13 cellular contexts compared by ENCODE assay signal in the genomic region with DNA sequence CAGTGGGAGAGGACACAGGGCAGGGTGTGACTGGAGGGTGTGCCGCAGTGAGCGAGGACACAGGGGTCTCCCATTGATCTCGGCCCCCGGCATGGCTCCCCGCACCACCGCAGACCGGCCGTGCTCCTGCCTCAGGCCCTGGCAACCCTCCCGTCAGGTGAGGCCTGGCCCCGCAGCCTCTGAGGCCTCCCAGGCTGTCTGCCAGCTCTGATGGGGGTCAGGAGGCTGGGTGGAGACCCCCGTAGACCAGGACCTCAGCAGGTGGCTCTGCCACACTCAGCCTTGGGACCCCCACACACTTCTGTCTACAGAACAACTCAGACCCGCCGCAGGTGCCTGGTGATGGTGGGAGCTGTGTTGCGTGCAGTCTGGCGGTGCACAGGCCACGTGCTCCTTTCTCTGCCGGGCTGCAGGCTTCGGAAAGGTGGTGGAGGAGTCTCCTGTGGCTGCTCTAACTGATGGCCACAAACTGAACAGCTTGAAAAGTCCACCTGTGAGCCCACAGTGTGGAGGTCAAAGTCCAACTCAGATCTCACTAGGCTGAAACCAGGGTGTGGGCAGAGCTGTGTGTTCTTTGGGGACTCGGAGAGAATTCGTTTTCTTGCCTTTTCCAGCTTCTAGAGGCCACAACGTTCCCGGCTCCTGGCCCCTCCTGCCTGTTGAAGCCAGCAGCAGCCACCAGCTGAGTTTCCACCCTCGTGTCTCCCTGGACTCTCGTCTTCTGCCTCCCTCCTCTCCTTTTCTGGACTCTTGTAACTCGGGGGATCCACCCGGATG.
DNase-seq lines count a peak whose midpoint lies in the region; ATAC-seq and TF ChIP-seq lines count a peak whose summit lies in the region.
"Had no signal": no experiment of that assay in that cellular context is flagged by ENCODE, and none has a peak within 500 bp of the region (broad histone marks: within the 10 kb centered on the region; RNA-seq: fewer than 3 reads in every experiment).

No MANE protein-coding gene starts in this region.

- in situ Hi-C loops in GM13976 (cut with MboI; ENCODE audit: low sequenced_read_pairs, unreplicated experiment) = loop anchor here (5.0 to 10.0 kb wide), 2 partner anchors 178 to 235 kb away; no protein-coding TSS in a partner anchor

- H3K27ac ChIP-seq in H9 (ENCODE audit: insufficient read length, low read depth, low read length) = no peak overlapping the region
- peak overlapping the region; percentile 94 for H3K27ac ChIP-seq in duodenal mucosa (ENCODE audit: low read depth, low read length)
- H3K27ac ChIP-seq in mucosa of rectum (ENCODE audit: low read depth in 2 of 2, low read length in 2 of 2) = peak overlapping the region; percentile 93 to 97
- H3K27ac ChIP-seq: C4-2B, parathyroid adenoma had no signal

- H3K9ac ChIP-seq in H9 (ENCODE audit: extremely low read depth, insufficient read length, low read length) (no peak overlapping the region), duodenal mucosa (ENCODE audit: low read depth in 1 of 2, low read length in 2 of 2) (peak overlapping the region; percentile 35 to 61), mucosa of rectum (ENCODE audit: low read depth in 1 of 2, low read length in 2 of 2) (peak overlapping the region; percentile 56 to 73)
- H3K9ac ChIP-seq: parathyroid adenoma had no signal

- H4K20me1 ChIP-seq in H9 (ENCODE audit: control insufficient read depth, insufficient read depth, insufficient read length) = no peaks in the 10 kb centered on the region

- DNase-seq in BE2C (peak; percentile 7), H9 (peak; percentile 21), GM19238 (ENCODE audit: insufficient read length, low spot score) (no peak), progenitor cell of endocrine pancreas (ENCODE audit: low spot score, unreplicated experiment) (no peak), GM13976 (ENCODE audit: low spot score) (no peak)
- DNase-seq: NCI-H2081 treated with DMSO at 0.1 percent for 48 hours, NCI-H774 had no signal

- H3K9me3 Mint-ChIP-seq in H9 (no peaks in the 10 kb centered on the region), progenitor cell of endocrine pancreas (ENCODE audit: low read depth) (no peaks in the 10 kb centered on the region)
- H3K9me3 Mint-ChIP-seq: T-helper 1 cell treated with Interleukin-12 subunit alpha and Interleukin-12 subunit beta and Interleukin-4 antibody, amounts not matched to agents 30 μg/mL and 1 μg/mL, for 36 hours had no signal

- H3K4me3 ChIP-seq in BE2C (ENCODE audit: low read depth, low read length) (no peak overlapping the region), duodenal mucosa (ENCODE audit: low read depth in 1 of 2, low read length in 2 of 2) (peak overlapping the region; percentile 13 to 28), mucosa of rectum (ENCODE audit: low read length in 2 of 2) (peak overlapping the region; percentile 29 to 31)

- H3K79me1 ChIP-seq in H9 (ENCODE audit: insufficient read depth, low read depth, low read length, poor library complexity, severe bottlenecking) = no peaks in the 10 kb centered on the region

- H2BK20ac ChIP-seq in H9 (ENCODE audit: low read depth, low read length, poor library complexity, severe bottlenecking) = no peak overlapping the region

- H3K56ac ChIP-seq in H9 (ENCODE audit: insufficient read length, low read depth, low read length) = no peak overlapping the region

- no peak overlapping the region for H4K8ac ChIP-seq in H9 (replicated peaks; ENCODE audit: insufficient read length, low read depth, low read length)

- no peaks in the 10 kb centered on the region for H3K23me2 ChIP-seq in H9 (ENCODE audit: insufficient read length, low read depth, low read length, poor library complexity, severe bottlenecking)

- no peak overlapping the region; a peak in 1 of 5 replicates for H3K4me3 Mint-ChIP-seq in H9
- H3K4me3 Mint-ChIP-seq in progenitor cell of endocrine pancreas (ENCODE audit: low read depth) = no peak overlapping the region
- H3K4me3 Mint-ChIP-seq: T-helper 1 cell treated with Interleukin-12 subunit alpha and Interleukin-12 subunit beta and Interleukin-4 antibody, amounts not matched to agents 30 μg/mL and 1 μg/mL, for 36 hours had no signal

- H2BK15ac ChIP-seq in H9 (ENCODE audit: low read depth, low read length) = no peak overlapping the region

- H3K9me3 ChIP-seq in BE2C = no peaks in the 10 kb centered on the region
- no peaks in the 10 kb centered on the region for H3K9me3 ChIP-seq in H9 (ENCODE audit: control insufficient read depth, low read depth, low read length)
- no peaks in the 10 kb centered on the region for H3K9me3 ChIP-seq in duodenal mucosa (ENCODE audit: control insufficient read depth in 1 of 2, low read length in 2 of 2)
- no peaks in the 10 kb centered on the region for H3K9me3 ChIP-seq in mucosa of rectum (ENCODE audit: control insufficient read depth in 2 of 2, low read length in 2 of 2)

- no peak for ATAC-seq in GM19467 (IDR thresholded peaks at IDR 0.05; ENCODE audit: unreplicated experiment)

- H3K36me3 ChIP-seq in BE2C (no peaks in the 10 kb centered on the region), duodenal mucosa (ENCODE audit: control insufficient read depth in 1 of 2, insufficient read depth in 2 of 2, low read length in 2 of 2) (no peaks in the 10 kb centered on the region), mucosa of rectum (ENCODE audit: control insufficient read depth in 2 of 2, insufficient read depth in 2 of 2, low read length in 2 of 2) (no peaks in the 10 kb centered on the region)

- no CpG with 5 or more reads among the region's 26 CpGs for WGBS in H9 (ENCODE audit: extremely low coverage, insufficient read length, low lambda C conversion rate)

- H3K36me3 Mint-ChIP-seq in H9 (ENCODE audit: insufficient read depth in 1 of 3, low read depth in 3 of 3) (no peaks in the 10 kb centered on the region), progenitor cell of endocrine pancreas (ENCODE audit: insufficient read depth) (no peaks in the 10 kb centered on the region)

- H3K27ac Mint-ChIP-seq in H9 (no peak overlapping the region), progenitor cell of endocrine pancreas (no peak overlapping the region)
- H3K27ac Mint-ChIP-seq: T-helper 1 cell treated with Interleukin-12 subunit alpha and Interleukin-12 subunit beta and Interleukin-4 antibody, amounts not matched to agents 30 μg/mL and 1 μg/mL, for 36 hours had no signal

- H3T11ph ChIP-seq in H9 (ENCODE audit: low read length) = no peak overlapping the region

- H3K4ac ChIP-seq in H9 (ENCODE audit: low read depth, low read length) = no peak overlapping the region

- H4K91ac ChIP-seq in H9 (ENCODE audit: insufficient read length, low read depth, low read length) = no peak overlapping the region

- no peak overlapping the region for H3K18ac ChIP-seq in H9 (ENCODE audit: insufficient read length, low read depth, low read length)

- H3K4me2 ChIP-seq in H9 (ENCODE audit: insufficient read depth, insufficient read length, low read length) = no peak overlapping the region

- H3K27me3 ChIP-seq in BE2C (peaks cover 4% of the 10 kb centered on the region; the same call in 1 of the 2 replicates), H9 (ENCODE audit: insufficient read depth, low read length) (no peaks in the 10 kb centered on the region), duodenal mucosa (ENCODE audit: control insufficient read depth in 1 of 2, insufficient read depth in 2 of 2, low read length in 2 of 2) (no peaks in the 10 kb centered on the region), mucosa of rectum (ENCODE audit: control insufficient read depth in 2 of 2, insufficient read depth in 2 of 2, low read length in 2 of 2) (no peaks in the 10 kb centered on the region)

- H3K27me3 Mint-ChIP-seq in H9 (ENCODE audit: low read depth) (peaks cover 12% of the 10 kb centered on the region), progenitor cell of endocrine pancreas (peaks cover 3% of the 10 kb centered on the region)

- no peak overlapping the region for H2BK5ac ChIP-seq in H9 (ENCODE audit: insufficient read length, low read length)

- H3K79me2 ChIP-seq in H9 (ENCODE audit: insufficient read depth, low read length) = no peaks in the 10 kb centered on the region
- H3K79me2 ChIP-seq: parathyroid adenoma had no signal

- no peak overlapping the region for H3K23ac ChIP-seq in H9 (ENCODE audit: insufficient read length, low read depth, low read length)

- no peak overlapping the region for H4K5ac ChIP-seq in H9 (ENCODE audit: insufficient read length, low read depth, low read length)

- H2BK12ac ChIP-seq in H9 (ENCODE audit: insufficient read length, low read depth, low read length) = no peak overlapping the region

- H2AFZ ChIP-seq in H9 (ENCODE audit: low read length) = no peak overlapping the region

- no peaks in the 10 kb centered on the region for H3K4me1 ChIP-seq in BE2C
- H3K4me1 ChIP-seq in H9 (ENCODE audit: insufficient read depth, low read length) = no peaks in the 10 kb centered on the region
- peaks cover 76 to 91% of the 10 kb centered on the region in 2 donors for H3K4me1 ChIP-seq in duodenal mucosa (ENCODE audit: control insufficient read depth in 1 of 2, insufficient read depth in 2 of 2, low read length in 2 of 2)
- peaks cover 62 to 74% of the 10 kb centered on the region in 2 donors for H3K4me1 ChIP-seq in mucosa of rectum (ENCODE audit: control insufficient read depth in 2 of 2, insufficient read depth in 2 of 2, low read length in 2 of 2)
- H3K4me1 ChIP-seq: parathyroid adenoma had no signal

- H2BK120ac ChIP-seq in H9 (ENCODE audit: low read depth, low read length, poor library complexity, severe bottlenecking) = no peak overlapping the region

- H3K14ac ChIP-seq in H9 (ENCODE audit: insufficient read depth, low read length) = no peak overlapping the region

- H3K4me1 Mint-ChIP-seq in H9 (no peaks in the 10 kb centered on the region; a peak in 1 of 4 replicates), progenitor cell of endocrine pancreas (ENCODE audit: low read depth) (peaks cover 8% of the 10 kb centered on the region)

- TF ChIP-seq CTCF in BE2C (IDR thresholded peaks at IDR 0.05; ENCODE audit: low read depth, low read length) (no peak), H9 (conservative IDR thresholded peaks at IDR 0.05) (no peak), progenitor cell of endocrine pancreas (IDR thresholded peaks at IDR 0.05; ENCODE audit: unreplicated experiment) (no peak), GM13976 (IDR thresholded peaks at IDR 0.05; ENCODE audit: borderline replicate concordance, control extremely low read depth, extremely low read depth, insufficient read depth, missing control alignments) (no peak)

- no peak overlapping the region for H2AK5ac ChIP-seq in H9 (ENCODE audit: insufficient read length, low read length)

Comparison
In these comparisons a context has a peak if more than half of its experiments do, and no peak if none do; other contexts are left out.
1. DNase-seq: peak in BE2C (single experiment) and H9 (single experiment); none in GM19238 (single experiment), progenitor cell of endocrine pancreas (single experiment) and GM13976 (single experiment).